Comparison of ENCODE assay signal across 21 cellular contexts in the genomic region with DNA sequence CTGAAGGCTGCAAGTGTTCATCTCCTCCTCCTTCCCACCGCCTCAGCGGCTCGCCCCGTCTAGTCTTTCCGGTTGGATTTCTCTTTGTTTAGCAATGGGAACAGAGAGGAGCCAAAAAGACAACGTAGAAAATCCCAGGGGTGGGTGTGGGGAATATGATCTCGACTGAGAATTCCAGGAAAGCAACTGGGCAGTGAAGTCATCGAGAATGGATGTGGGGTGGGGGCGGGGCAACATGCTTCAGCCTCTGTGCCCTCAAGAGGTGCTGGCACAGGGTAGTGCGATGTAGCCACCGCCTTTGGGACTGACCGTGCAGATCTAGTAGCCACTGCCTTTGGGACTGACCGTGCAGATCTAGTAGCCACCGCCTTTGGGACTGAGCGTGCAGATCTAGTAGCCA. TPM values are rescaled to one million over a fixed set of nuclear protein-coding genes. Genes with fewer than 3 reads are reported as not detected.
"Had no signal": no experiment of that assay in that cellular context is flagged by ENCODE, and none has a peak within 500 bp of the region (broad histone marks: within the 10 kb centered on the region; RNA-seq: fewer than 3 reads in every experiment).

No MANE protein-coding gene starts in this region.

- H3K9me3 Mint-ChIP-seq: stimulated activated naive CD8-positive, alpha-beta T cell treated with anti-CD3 and anti-CD28 coated beads, Interleukin-15, amount 100 ng/mL, for 72 hours had no signal

- H3K4me3 ChIP-seq: dorsolateral prefrontal cortex, left lung, pancreas, thoracic aorta had no signal

- H3K27ac ChIP-seq: dorsolateral prefrontal cortex, foreskin keratinocyte, left lung, pancreas, thoracic aorta had no signal

- DNase-seq: activated CD4-positive, alpha-beta T cell treated with anti-CD3 and anti-CD28 coated beads for 1 hour; activated CD4-positive, alpha-beta T cell treated with anti-CD3 and anti-CD28 coated beads, Interleukin-2, amount 50 U/mL, for 48 hours; activated CD8-positive, alpha-beta memory T cell treated with anti-CD3 and anti-CD28 coated beads, Interleukin-2, amount 10 ng/mL, durations not matched to agents 7 days and 5 days; activated effector memory CD4-positive, alpha-beta T cell treated with Interleukin-2 at 50 U/mL for 16 hours; activated T-cell treated with anti-CD3 and anti-CD28 coated beads, Interleukin-2, amount 50 U/mL, for 24 hours; anterior cingulate cortex; dorsolateral prefrontal cortex; foreskin keratinocyte; head of caudate nucleus; left lung; pancreas; retina; stimulated activated CD4-positive, alpha-beta T cell treated with anti-CD3 and anti-CD28 coated beads, Interleukin-4, amount 100 ng/mL, for 4 hours; stimulated activated naive CD8-positive, alpha-beta T cell treated with anti-CD3 and anti-CD28 coated beads, Interleukin-15, amount 100 ng/mL, for 72 hours had no signal

- H3K4me3 Mint-ChIP-seq: activated CD8-positive, alpha-beta memory T cell treated with anti-CD3 and anti-CD28 coated beads, Interleukin-2, amount 10 ng/mL, durations not matched to agents 7 days and 5 days; activated T-cell treated with anti-CD3 and anti-CD28 coated beads, Interleukin-2, amount 50 U/mL, for 24 hours; memory B cell; stimulated activated naive CD8-positive, alpha-beta T cell treated with anti-CD3 and anti-CD28 coated beads, Interleukin-15, amount 100 ng/mL, for 72 hours had no signal

- H3K4me1 ChIP-seq: foreskin keratinocyte, left lung had no signal

- H3K27ac Mint-ChIP-seq: activated CD8-positive, alpha-beta memory T cell treated with anti-CD3 and anti-CD28 coated beads, Interleukin-2, amount 10 ng/mL, durations not matched to agents 7 days and 5 days; activated naive CD4-positive, alpha-beta T cell treated with anti-CD3 and anti-CD28 coated beads, Interleukin-2, amount 50 U/mL, for 72 hours; activated T-cell treated with anti-CD3 and anti-CD28 coated beads, Interleukin-2, amount 50 U/mL, for 24 hours; memory B cell; stimulated activated naive CD8-positive, alpha-beta T cell treated with anti-CD3 and anti-CD28 coated beads, Interleukin-15, amount 100 ng/mL, for 72 hours had no signal

- H3K36me3 Mint-ChIP-seq: activated CD8-positive, alpha-beta memory T cell treated with anti-CD3 and anti-CD28 coated beads, Interleukin-2, amount 10 ng/mL, durations not matched to agents 7 days and 5 days; memory B cell had no signal

- H3K36me3 ChIP-seq: left lung, pancreas, thoracic aorta had no signal

- H3K9me3 ChIP-seq: left lung, pancreas, thoracic aorta had no signal

- H3K4me1 Mint-ChIP-seq: activated CD8-positive, alpha-beta memory T cell treated with anti-CD3 and anti-CD28 coated beads, Interleukin-2, amount 10 ng/mL, durations not matched to agents 7 days and 5 days had no signal

- FAIRE-seq: bronchial epithelial cell, endometrium, pancreas had no signal

- ATAC-seq: activated CD8-positive, alpha-beta memory T cell treated with anti-CD3 and anti-CD28 coated beads, Interleukin-2, amount 10 ng/mL, durations not matched to agents 7 days and 5 days; activated naive CD4-positive, alpha-beta T cell treated with anti-CD3 and anti-CD28 coated beads, Interleukin-2, amount 50 U/mL, for 72 hours; esophagus mucosa; foreskin keratinocyte; left lung; pancreas; stimulated activated naive CD8-positive, alpha-beta T cell treated with anti-CD3 and anti-CD28 coated beads, Interleukin-15, amount 100 ng/mL, for 72 hours had no signal

RNA-seq across cellular contexts. Expression of a gene that starts 13.0 kb away (rescaled TPM):
- total RNA-seq: activated CD8-positive, alpha-beta memory T cell treated with anti-CD3 and anti-CD28 coated beads, Interleukin-2, amount 10 ng/mL, durations not matched to agents 7 days and 5 days; activated naive CD4-positive, alpha-beta T cell treated with anti-CD3 and anti-CD28 coated beads, Interleukin-2, amount 50 U/mL, for 72 hours; bronchial epithelial cell; skeletal muscle tissue had no signal
